ENCODE assay signal across 17 cellular contexts in the genomic region with DNA sequence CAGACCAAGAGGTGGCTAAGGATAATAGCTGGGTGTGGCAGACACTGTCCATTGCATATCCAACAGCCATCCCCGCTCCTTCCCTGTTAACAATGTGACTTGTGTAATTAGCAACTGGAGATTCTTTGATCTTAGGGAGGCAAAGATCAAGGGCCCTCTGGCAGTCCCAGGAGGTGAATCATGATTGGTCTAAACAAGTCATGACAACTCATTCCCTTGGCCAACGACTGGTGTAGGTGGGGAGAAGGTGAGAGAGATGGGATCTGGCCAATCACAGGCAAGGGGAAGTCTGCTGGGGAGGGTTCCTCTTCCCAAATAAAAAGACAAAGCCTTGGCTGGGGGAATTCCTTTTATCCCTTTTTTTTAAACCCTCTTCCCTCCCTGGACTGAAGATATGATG. TPM values are rescaled to one million over a fixed set of nuclear protein-coding genes. Genes with fewer than 3 reads are reported as not detected.
DNase-seq lines count a peak whose midpoint lies in the region; ATAC-seq, FAIRE-seq and TF ChIP-seq lines count a peak whose summit lies in the region.
"Had no signal": no experiment of that assay in that cellular context is flagged by ENCODE, and none has a peak within 500 bp of the region (broad histone marks: within the 10 kb centered on the region; RNA-seq: fewer than 3 reads in every experiment).

No MANE protein-coding gene starts in this region.

- CTCF ChIA-PET in K562 (lab: Yijun Ruan, JAX; ENCODE audit: low intra/inter-chr PET ratio) = no interaction called here

- H3K36me3 ChIP-seq in right atrium auricular region (no peaks in the 10 kb centered on the region), K562 (ENCODE audit: control insufficient read depth, insufficient read depth, low read length) (no peaks in the 10 kb centered on the region), hepatocyte (replicated peaks; ENCODE audit: insufficient read depth, low read depth) (no peaks in the 10 kb centered on the region), body of pancreas (replicated peaks in 1 of 2; ENCODE audit: insufficient read depth in 1 of 2, low read depth in 2 of 2) (no peaks in the 10 kb centered on the region)

- no peaks in the 10 kb centered on the region for H3K9me2 ChIP-seq in hepatocyte (replicated peaks; ENCODE audit: insufficient read depth)

- no peak overlapping the region for H2AFZ ChIP-seq in K562 (ENCODE audit: low read depth, low read length)
- no peak overlapping the region for H2AFZ ChIP-seq in hepatocyte

- in situ Hi-C loops in K562 (cut with MboI) = no loop called here

- H4K20me1 ChIP-seq in K562 (replicated peaks; ENCODE audit: control insufficient read depth, insufficient read depth, low read length) = no peaks in the 10 kb centered on the region
- H4K20me1 ChIP-seq in hepatocyte (ENCODE audit: insufficient read depth, poor library complexity, severe bottlenecking) = no peaks in the 10 kb centered on the region

- no peak overlapping the region for H3K4me3 Mint-ChIP-seq in type B pancreatic cell
- H3K4me3 Mint-ChIP-seq: CD14-positive monocyte had no signal

- intact Hi-C loops in Right ventricle myocardium inferior (cut with DNase I) = no loop called here
- intact Hi-C loops in K562 (cut with micrococcal nuclease) = no loop called here
- intact Hi-C loops in body of pancreas (cut with DNase I) = no loop called here

- TF ChIP-seq RAD21 in K562 (CRISPR knock-in tag; conservative IDR thresholded peaks at IDR 0.05 in 1 of 2, IDR thresholded peaks at IDR 0.05 in 1 of 2) = no peak

- H3K27ac ChIP-seq in right atrium auricular region (no peak overlapping the region), K562 (ENCODE audit: extremely low read depth, low read depth, low read length) (no peak overlapping the region), hepatocyte (no peak overlapping the region), body of pancreas (no peak overlapping the region), caudate nucleus (ENCODE audit: low read depth, low read length) (no peak overlapping the region)

- peaks cover 56% of the 10 kb centered on the region for H3K4me1 Mint-ChIP-seq in type B pancreatic cell (ENCODE audit: unreplicated experiment)

- no peak for TF ChIP-seq POLR2A in K562 (conservative IDR thresholded peaks at IDR 0.05)
- no peak for TF ChIP-seq POLR2A in body of pancreas (IDR thresholded peaks at IDR 0.05)

- peaks cover 15% of the 10 kb centered on the region for H3K9me3 Mint-ChIP-seq in type B pancreatic cell

- no peak for TF ChIP-seq EP300 in K562 (IDR thresholded peaks at IDR 0.05; ENCODE audit: low read length)

- POLR2A ChIA-PET in K562 (lab: Yijun Ruan, JAX) = interaction anchor here (0.6 to 1.7 kb wide), 5 partner anchors 12 to 641 kb away, joined by 3 to 6 read pairs (median 3); no protein-coding TSS in a partner anchor

- H3K9ac ChIP-seq in K562 (ENCODE audit: insufficient read depth in 1 of 2, low read depth in 2 of 2, low read length in 2 of 2) = no peak overlapping the region

- H3K4me1 ChIP-seq in right atrium auricular region = peaks cover 0 to 17% of the 10 kb centered on the region in 2 donors
- H3K4me1 ChIP-seq in K562 (replicated peaks in 1 of 2; ENCODE audit: control insufficient read depth in 2 of 2, insufficient read depth in 2 of 2, low read length in 2 of 2) = no peaks in the 10 kb centered on the region
- peaks cover 20% of the 10 kb centered on the region for H3K4me1 ChIP-seq in hepatocyte (ENCODE audit: insufficient read depth)
- H3K4me1 ChIP-seq in body of pancreas = peaks cover 19% of the 10 kb centered on the region

- no peak for FAIRE-seq in K562 (lab: Jason Lieb, UNC)

- H3K79me2 ChIP-seq in K562 (ENCODE audit: control insufficient read depth, insufficient read depth, low read length) = no peaks in the 10 kb centered on the region
- H3K79me2 ChIP-seq in hepatocyte = no peaks in the 10 kb centered on the region

- H3K27me3 Mint-ChIP-seq in type B pancreatic cell = peaks cover 12% of the 10 kb centered on the region

- DNase-seq in right atrium auricular region (ENCODE audit: low spot score) (peak; percentile 13), Right ventricle myocardium inferior (ENCODE audit: missing footprints) (no peak), K562 (ENCODE audit: extremely low read depth in 1 of 4, low spot score in 3 of 4) (no peak), hepatocyte (ENCODE audit: low spot score) (peak; percentile 29), type B pancreatic cell (ENCODE audit: extremely low spot score, unreplicated experiment) (peak; percentile 36), body of pancreas (no peak), caudate nucleus (lab: John Stamatoyannopoulos, UW) (no peak)
- DNase-seq: Calu3, DND-41, GF-D8, GOT3, Karpas-422, NCI-H187 treated with DMSO at 0.1 percent for 48 hours, NCI-H2171 treated with DMSO at 0.1 percent for 48 hours, NCI-H510A had no signal

- H3K4me3 ChIP-seq in right atrium auricular region = no peak overlapping the region
- H3K4me3 ChIP-seq in K562 = no peak overlapping the region
- no peak overlapping the region for H3K4me3 ChIP-seq in hepatocyte
- no peak overlapping the region for H3K4me3 ChIP-seq in body of pancreas

- H3K9me1 ChIP-seq in K562 (ENCODE audit: control insufficient read depth, insufficient read depth, low read length) = no peaks in the 10 kb centered on the region

- H3K27me3 ChIP-seq in right atrium auricular region = no peaks in the 10 kb centered on the region
- peaks cover 25 to 36% of the 10 kb centered on the region in 2 experiments for H3K27me3 ChIP-seq in K562 (ENCODE audit: control insufficient read depth in 2 of 2, insufficient read depth in 2 of 2, low read length in 2 of 2)
- H3K27me3 ChIP-seq in hepatocyte = no peaks in the 10 kb centered on the region
- no peaks in the 10 kb centered on the region for H3K27me3 ChIP-seq in body of pancreas

- ATAC-seq in Right ventricle myocardium inferior (no peak), K562 (no peak), GM21381 (IDR thresholded peaks at IDR 0.05; ENCODE audit: unreplicated experiment) (no peak), body of pancreas (no peak)

- H3K4me2 ChIP-seq in K562 (ENCODE audit: insufficient read depth, low read length) (no peak overlapping the region), hepatocyte (no peak overlapping the region)

- 8% methylated on average over 2 of the region's 2 CpGs for WGBS in K562 (ENCODE audit: insufficient coverage, low coverage, missing lambda C conversion rate)
- 50% methylated on average over 2 of the region's 2 CpGs for WGBS in hepatocyte (ENCODE audit: low lambda C conversion rate, missing lambda C conversion rate)
- 79 to 81% methylated on average over 2 of the region's 2 CpGs for WGBS in body of pancreas, 2 donors

- H3K9me3 ChIP-seq in right atrium auricular region = no peaks in the 10 kb centered on the region
- peaks cover 2% of the 10 kb centered on the region; the same call in 1 of the 2 replicates for H3K9me3 ChIP-seq in K562 (replicated peaks; ENCODE audit: control insufficient read depth, insufficient read depth, low read depth, low read length)
- H3K9me3 ChIP-seq in hepatocyte (ENCODE audit: low read depth) = no peaks in the 10 kb centered on the region
- H3K9me3 ChIP-seq in body of pancreas = no peaks in the 10 kb centered on the region

- peak overlapping the region; percentile 30 for H3K27ac Mint-ChIP-seq in type B pancreatic cell
- H3K27ac Mint-ChIP-seq: CD14-positive monocyte had no signal

- H3K36me3 Mint-ChIP-seq in type B pancreatic cell = peaks cover 4% of the 10 kb centered on the region
- H3K36me3 Mint-ChIP-seq: CD14-positive monocyte had no signal

- TF ChIP-seq CTCF in right atrium auricular region (IDR thresholded peaks at IDR 0.05) (no peak), K562 (IDR thresholded peaks at IDR 0.05 in 2 of 3, conservative IDR thresholded peaks at IDR 0.05 in 1 of 3; ENCODE audit: insufficient read depth in 2 of 3, low read depth in 1 of 3, low read length in 3 of 3) (no peak), hepatocyte (IDR thresholded peaks at IDR 0.05; ENCODE audit: poor library complexity) (no peak), type B pancreatic cell (conservative IDR thresholded peaks at IDR 0.05) (no peak), body of pancreas (IDR thresholded peaks at IDR 0.05) (no peak)

- no TSS peak for BruUV-seq in K562 (replicated peaks; lab: Mats Ljungman, UMichigan)

TF ChIP-seq in K562, 482 proteins besides CTCF, POLR2A, EP300 and RAD21 (continues in another document):
- peak; percentile 51 for TF ChIP-seq NFYB (IDR thresholded peaks at IDR 0.05; ENCODE audit: extremely low read depth, insufficient read length)
- TF ChIP-seq, protein P1, sequence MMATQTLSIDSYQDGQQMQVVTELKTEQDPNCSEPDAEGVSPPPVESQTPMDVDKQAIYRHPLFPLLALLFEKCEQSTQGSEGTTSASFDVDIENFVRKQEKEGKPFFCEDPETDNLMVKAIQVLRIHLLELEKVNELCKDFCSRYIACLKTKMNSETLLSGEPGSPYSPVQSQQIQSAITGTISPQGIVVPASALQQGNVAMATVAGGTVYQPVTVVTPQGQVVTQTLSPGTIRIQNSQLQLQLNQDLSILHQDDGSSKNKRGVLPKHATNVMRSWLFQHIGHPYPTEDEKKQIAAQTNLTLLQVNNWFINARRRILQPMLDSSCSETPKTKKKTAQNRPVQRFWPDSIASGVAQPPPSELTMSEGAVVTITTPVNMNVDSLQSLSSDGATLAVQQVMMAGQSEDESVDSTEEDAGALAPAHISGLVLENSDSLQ (IDR thresholded peaks at IDR 0.05) = 0 out of 2 replicates have a peak, but pooled peaks have one; percentile 9

RNA-seq across cellular contexts. Expression of a gene that starts 46.2 kb away (rescaled TPM):
- total RNA-seq in right atrium auricular region (10 to 100 TPM; 44.1 to 52.4 TPM), Right ventricle myocardium inferior (32.3 TPM), K562 (2014; rRNA removed) (112 and 115 TPM in 2 replicates), K562 (2014; rRNA removed; fragmentation: Illumina TruSeq; extraction: Trizol) (3.2 and 5.0 TPM in 2 replicates), K562 (2015; rRNA removed; fragmentation: Illumina TruSeq; extraction: Trizol) (18.5 and 21.3 TPM in 2 replicates), K562 (2021) (79.9 and 82.9 TPM in 2 replicates), hepatocyte (19.2 and 36.7 TPM in 2 replicates), type B pancreatic cell (ENCODE audit: low replicate concordance) (40.4 and 62.6 TPM in 2 replicates), body of pancreas (100 to 1,000 TPM; 156 to 301 TPM)
- 9.9 and 40.2 TPM in 2 replicates for total RNA-seq in K562 (2011; cell fraction: chromatin; rRNA removed; ENCODE audit: low replicate concordance)
- 75.5 and 100 TPM in 2 replicates for total RNA-seq in K562 (2011; cell fraction: nucleolus; rRNA removed)
- 30.5 and 32.2 TPM in 2 replicates for total RNA-seq in K562 (2011; cell fraction: nucleoplasm; rRNA removed)
- polyA plus RNA-seq in K562 (2011; rRNA removed) (13.7 and 19.5 TPM in 2 replicates), K562 (2014; fragmentation: Illumina TruSeq; extraction: Trizol) (4.0 and 11.3 TPM in 2 replicates), K562 (2014; fragmentation: Nextera tagmentation; extraction: Ambion mirVana) (1 to 10 TPM in 1 of 2 experiments, under 1 TPM in 1; 0.41 to 1.4 TPM), K562 (2014; rRNA removed) (89.4 and 98.3 TPM in 2 replicates), hepatocyte (46.4 and 51.9 TPM in 2 replicates)
- 22.6 and 106 TPM in 2 replicates for polyA plus RNA-seq in K562 (2011; cell fraction: cytosol; rRNA removed)
- 73.7 and 157 TPM in 2 replicates for polyA plus RNA-seq in K562 (2011; cell fraction: nucleus; rRNA removed)
- polyA plus RNA-seq in K562 (2012) = 39.2 and 59.3 TPM in 2 replicates
- 1.0 and 2.8 TPM in 2 replicates for polyA minus RNA-seq in K562 (2011; rRNA and poly(A)+ RNA removed)
- polyA minus RNA-seq in K562 (2011; cell fraction: cytosol; rRNA and poly(A)+ RNA removed) = 9.5 and 13.7 TPM in 2 replicates
- 17.2 and 17.6 TPM in 2 replicates for polyA minus RNA-seq in K562 (2011; cell fraction: nucleus; rRNA and poly(A)+ RNA removed)

Comparison
In these comparisons a context has a peak if more than half of its experiments do, and no peak if none do; other contexts are left out.
1. DNase-seq: peak in right atrium auricular region (single experiment), hepatocyte (single experiment) and type B pancreatic cell (single experiment); none in Right ventricle myocardium inferior (single experiment), K562 (0 of 4), body of pancreas (0 of 4) and caudate nucleus (0 of 61).